Comparison of ENCODE assay signal across 8 cellular contexts in genomic region chr7:23490357-23491131, GRCh38.
A peak's percentile ranks its signal among the peaks of the same experiment; 100 is the strongest.
DNase-seq lines count a peak whose midpoint lies in the region; ATAC-seq and TF ChIP-seq lines count a peak whose summit lies in the region.

No MANE protein-coding gene starts in this region.

- no peak for TF ChIP-seq CTCF in GM10248 (IDR thresholded peaks at IDR 0.05; ENCODE audit: control extremely low read depth, extremely low read depth, low read depth, missing control alignments)

- DNase-seq in GM10248 (ENCODE audit: extremely low spot score) (peak; percentile 80), NCI-H2171 (lab: John Stamatoyannopoulos, UW) (peak; percentile 23), germinal center (ENCODE audit: low spot score) (peak; percentile 72), posterior cingulate gyrus (peak in 7 of 10 donors; percentile 29 to 91 (median 47))
- peak; percentile 48 for DNase-seq in activated effector memory CD4-positive, alpha-beta T cell treated with Interleukin-2 at 50 U/mL for 16 hours
- DNase-seq in NK-92 treated with Interleukin-12 subunit alpha and Interleukin-12 subunit beta, amount 100 ng/mL, for 24 hours (lab: John Stamatoyannopoulos, UW), result no peak

- intact Hi-C loops in posterior cingulate gyrus (cut with DNase I), result no loop called here

- POLR2A ChIA-PET in GM10248 (lab: Yijun Ruan, JAX), result interaction anchor here (0.6 kb wide), 1 partner anchor 9 kb away, joined by 5 read pairs; no protein-coding TSS in a partner anchor

- ATAC-seq in GM21825 (IDR thresholded peaks at IDR 0.05; ENCODE audit: unreplicated experiment), result peak; percentile 86
- no peak for ATAC-seq in GM19328 (IDR thresholded peaks at IDR 0.05; ENCODE audit: unreplicated experiment)

- CTCF ChIA-PET in GM10248 (lab: Yijun Ruan, JAX), result interaction anchor here (0.8 to 2.7 kb wide), 9 partner anchors 11 to 306 kb away, joined by 3 to 10 read pairs (median 3); no protein-coding TSS in a partner anchor
